In the genomic region with DNA sequence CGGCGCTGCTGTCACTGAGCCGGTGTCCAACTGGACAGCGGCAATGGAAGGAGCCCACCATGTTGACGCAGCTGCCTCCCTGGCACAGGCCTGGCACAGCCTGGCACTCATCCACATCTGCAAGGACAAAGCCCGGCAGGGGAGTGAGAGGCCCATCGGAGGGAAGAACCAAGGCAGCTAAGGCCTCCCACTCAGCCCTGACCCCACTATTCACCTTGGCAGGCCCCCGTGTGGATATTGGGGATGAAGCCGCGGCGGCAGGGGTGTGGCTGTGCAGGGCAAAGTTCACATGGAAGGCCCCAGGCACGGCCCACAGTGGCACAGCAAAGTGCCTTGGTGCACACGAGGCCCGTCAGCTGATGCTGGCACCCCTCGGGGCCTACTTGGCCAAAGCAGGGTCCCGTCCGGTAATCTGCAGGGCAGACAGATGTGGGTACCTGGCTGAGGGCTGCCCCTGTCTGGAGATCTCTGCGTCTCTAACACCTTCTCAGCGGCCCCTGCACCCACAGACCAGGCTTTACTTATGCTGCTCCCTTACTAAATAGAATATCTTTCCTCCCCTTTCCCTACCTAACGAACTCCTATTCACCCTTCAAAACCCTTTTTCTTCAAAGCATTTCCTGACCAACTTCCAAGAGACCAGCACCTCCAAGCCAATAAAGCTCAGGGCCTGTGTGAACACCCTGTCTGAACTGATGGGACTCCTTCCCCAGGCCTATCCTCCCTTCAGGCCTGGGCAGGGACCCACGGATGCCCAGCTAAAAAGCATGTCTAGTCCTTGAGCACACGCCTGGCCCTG, we compare ENCODE assay signal across 1 cellular context.
TF ChIP-seq lines count a peak whose summit lies in the region.

No MANE protein-coding gene starts in this region.

TF ChIP-seq in HepG2, 621 proteins besides CTCF, POLR2A, EP300 and RAD21 (continued from another document and continues in another):
- TF ChIP-seq, protein P1, sequence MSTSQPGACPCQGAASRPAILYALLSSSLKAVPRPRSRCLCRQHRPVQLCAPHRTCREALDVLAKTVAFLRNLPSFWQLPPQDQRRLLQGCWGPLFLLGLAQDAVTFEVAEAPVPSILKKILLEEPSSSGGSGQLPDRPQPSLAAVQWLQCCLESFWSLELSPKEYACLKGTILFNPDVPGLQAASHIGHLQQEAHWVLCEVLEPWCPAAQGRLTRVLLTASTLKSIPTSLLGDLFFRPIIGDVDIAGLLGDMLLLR (CRISPR knock-in tag; IDR thresholded peaks at IDR 0.05), result no peak
- TF ChIP-seq, protein P2, sequence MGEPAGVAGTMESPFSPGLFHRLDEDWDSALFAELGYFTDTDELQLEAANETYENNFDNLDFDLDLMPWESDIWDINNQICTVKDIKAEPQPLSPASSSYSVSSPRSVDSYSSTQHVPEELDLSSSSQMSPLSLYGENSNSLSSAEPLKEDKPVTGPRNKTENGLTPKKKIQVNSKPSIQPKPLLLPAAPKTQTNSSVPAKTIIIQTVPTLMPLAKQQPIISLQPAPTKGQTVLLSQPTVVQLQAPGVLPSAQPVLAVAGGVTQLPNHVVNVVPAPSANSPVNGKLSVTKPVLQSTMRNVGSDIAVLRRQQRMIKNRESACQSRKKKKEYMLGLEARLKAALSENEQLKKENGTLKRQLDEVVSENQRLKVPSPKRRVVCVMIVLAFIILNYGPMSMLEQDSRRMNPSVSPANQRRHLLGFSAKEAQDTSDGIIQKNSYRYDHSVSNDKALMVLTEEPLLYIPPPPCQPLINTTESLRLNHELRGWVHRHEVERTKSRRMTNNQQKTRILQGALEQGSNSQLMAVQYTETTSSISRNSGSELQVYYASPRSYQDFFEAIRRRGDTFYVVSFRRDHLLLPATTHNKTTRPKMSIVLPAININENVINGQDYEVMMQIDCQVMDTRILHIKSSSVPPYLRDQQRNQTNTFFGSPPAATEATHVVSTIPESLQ (CRISPR knock-in tag; conservative IDR thresholded peaks at IDR 0.05), result no peak
- TF ChIP-seq, protein P3, sequence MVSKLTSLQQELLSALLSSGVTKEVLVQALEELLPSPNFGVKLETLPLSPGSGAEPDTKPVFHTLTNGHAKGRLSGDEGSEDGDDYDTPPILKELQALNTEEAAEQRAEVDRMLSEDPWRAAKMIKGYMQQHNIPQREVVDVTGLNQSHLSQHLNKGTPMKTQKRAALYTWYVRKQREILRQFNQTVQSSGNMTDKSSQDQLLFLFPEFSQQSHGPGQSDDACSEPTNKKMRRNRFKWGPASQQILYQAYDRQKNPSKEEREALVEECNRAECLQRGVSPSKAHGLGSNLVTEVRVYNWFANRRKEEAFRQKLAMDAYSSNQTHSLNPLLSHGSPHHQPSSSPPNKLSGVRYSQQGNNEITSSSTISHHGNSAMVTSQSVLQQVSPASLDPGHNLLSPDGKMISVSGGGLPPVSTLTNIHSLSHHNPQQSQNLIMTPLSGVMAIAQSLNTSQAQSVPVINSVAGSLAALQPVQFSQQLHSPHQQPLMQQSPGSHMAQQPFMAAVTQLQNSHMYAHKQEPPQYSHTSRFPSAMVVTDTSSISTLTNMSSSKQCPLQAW (CRISPR knock-in tag; IDR thresholded peaks at IDR 0.05), result no peak
- TF ChIP-seq ZNF788 (CRISPR knock-in tag; IDR thresholded peaks at IDR 0.05; ENCODE audit: borderline replicate concordance) (no peak), XBP1 (CRISPR knock-in tag; IDR thresholded peaks at IDR 0.05) (no peak), ZNF460 (CRISPR knock-in tag; IDR thresholded peaks at IDR 0.05; ENCODE audit: borderline replicate concordance) (0 out of 2 replicates have a peak, but pooled peaks have one; percentile 20), CC2D1A (CRISPR knock-in tag; IDR thresholded peaks at IDR 0.05) (no peak), ZNF746 (CRISPR knock-in tag; IDR thresholded peaks at IDR 0.05) (0 out of 2 replicates have a peak, but pooled peaks have one; percentile 33), YY1 (IDR thresholded peaks at IDR 0.05; ENCODE audit: insufficient read depth, insufficient replicate concordance, low read depth, low read length) (no peak), ADNP (CRISPR knock-in tag; IDR thresholded peaks at IDR 0.05) (peak; percentile 75), ZFYVE20 (CRISPR knock-in tag; IDR thresholded peaks at IDR 0.05; ENCODE audit: borderline replicate concordance, low read depth) (no peak), ZNF772 (CRISPR knock-in tag; IDR thresholded peaks at IDR 0.05) (no peak), GATAD1 (CRISPR knock-in tag; IDR thresholded peaks at IDR 0.05) (no peak), ZNF550 (CRISPR knock-in tag; IDR thresholded peaks at IDR 0.05; ENCODE audit: borderline replicate concordance) (no peak), EHMT2 (IDR thresholded peaks at IDR 0.05; ENCODE audit: borderline replicate concordance, low read depth, low read length) (no peak), ZNF274 (CRISPR knock-in tag; IDR thresholded peaks at IDR 0.05) (no peak), ZNF484 (CRISPR knock-in tag; IDR thresholded peaks at IDR 0.05; ENCODE audit: borderline replicate concordance, low read depth) (no peak), CHD2 (IDR thresholded peaks at IDR 0.05; ENCODE audit: low read depth, low read length) (no peak), ATF1 (CRISPR knock-in tag; IDR thresholded peaks at IDR 0.05) (no peak), ISX (CRISPR knock-in tag; conservative IDR thresholded peaks at IDR 0.05) (no peak), BRD4 (CRISPR knock-in tag; IDR thresholded peaks at IDR 0.05) (0 out of 2 replicates have a peak, but pooled peaks have one; percentile 29), HNRNPUL1 (IDR thresholded peaks at IDR 0.05; ENCODE audit: low read depth, low read length) (no peak), RARA (CRISPR knock-in tag; IDR thresholded peaks at IDR 0.05) (0 out of 2 replicates have a peak, but pooled peaks have one; percentile 7), IKZF1 (IDR thresholded peaks at IDR 0.05) (no peak), NRL (CRISPR knock-in tag; IDR thresholded peaks at IDR 0.05; ENCODE audit: borderline replicate concordance) (peak; percentile 78; the same call in 1 of the 2 replicates), ZNF557 (CRISPR knock-in tag; IDR thresholded peaks at IDR 0.05) (no peak), ZNF841 (CRISPR knock-in tag; IDR thresholded peaks at IDR 0.05; ENCODE audit: borderline replicate concordance) (no peak), AGO2 (optimal IDR thresholded peaks at IDR 0.05; ENCODE audit: low read depth, low read length) (no peak), SALL1 (CRISPR knock-in tag; IDR thresholded peaks at IDR 0.05) (peak; percentile 43; the same call in 1 of the 2 replicates), ZNF101 (CRISPR knock-in tag; IDR thresholded peaks at IDR 0.05; ENCODE audit: borderline replicate concordance, low read depth) (no peak)
- TF ChIP-seq, protein P4, sequence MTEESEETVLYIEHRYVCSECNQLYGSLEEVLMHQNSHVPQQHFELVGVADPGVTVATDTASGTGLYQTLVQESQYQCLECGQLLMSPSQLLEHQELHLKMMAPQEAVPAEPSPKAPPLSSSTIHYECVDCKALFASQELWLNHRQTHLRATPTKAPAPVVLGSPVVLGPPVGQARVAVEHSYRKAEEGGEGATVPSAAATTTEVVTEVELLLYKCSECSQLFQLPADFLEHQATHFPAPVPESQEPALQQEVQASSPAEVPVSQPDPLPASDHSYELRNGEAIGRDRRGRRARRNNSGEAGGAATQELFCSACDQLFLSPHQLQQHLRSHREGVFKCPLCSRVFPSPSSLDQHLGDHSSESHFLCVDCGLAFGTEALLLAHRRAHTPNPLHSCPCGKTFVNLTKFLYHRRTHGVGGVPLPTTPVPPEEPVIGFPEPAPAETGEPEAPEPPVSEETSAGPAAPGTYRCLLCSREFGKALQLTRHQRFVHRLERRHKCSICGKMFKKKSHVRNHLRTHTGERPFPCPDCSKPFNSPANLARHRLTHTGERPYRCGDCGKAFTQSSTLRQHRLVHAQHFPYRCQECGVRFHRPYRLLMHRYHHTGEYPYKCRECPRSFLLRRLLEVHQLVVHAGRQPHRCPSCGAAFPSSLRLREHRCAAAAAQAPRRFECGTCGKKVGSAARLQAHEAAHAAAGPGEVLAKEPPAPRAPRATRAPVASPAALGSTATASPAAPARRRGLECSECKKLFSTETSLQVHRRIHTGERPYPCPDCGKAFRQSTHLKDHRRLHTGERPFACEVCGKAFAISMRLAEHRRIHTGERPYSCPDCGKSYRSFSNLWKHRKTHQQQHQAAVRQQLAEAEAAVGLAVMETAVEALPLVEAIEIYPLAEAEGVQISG (CRISPR knock-in tag; IDR thresholded peaks at IDR 0.05), result peak; percentile 24; the same call in 1 of the 2 replicates
- TF ChIP-seq, protein P5, sequence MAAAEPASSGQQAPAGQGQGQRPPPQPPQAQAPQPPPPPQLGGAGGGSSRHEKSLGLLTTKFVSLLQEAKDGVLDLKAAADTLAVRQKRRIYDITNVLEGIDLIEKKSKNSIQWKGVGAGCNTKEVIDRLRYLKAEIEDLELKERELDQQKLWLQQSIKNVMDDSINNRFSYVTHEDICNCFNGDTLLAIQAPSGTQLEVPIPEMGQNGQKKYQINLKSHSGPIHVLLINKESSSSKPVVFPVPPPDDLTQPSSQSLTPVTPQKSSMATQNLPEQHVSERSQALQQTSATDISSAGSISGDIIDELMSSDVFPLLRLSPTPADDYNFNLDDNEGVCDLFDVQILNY (CRISPR knock-in tag; conservative IDR thresholded peaks at IDR 0.05), result no peak
- TF ChIP-seq, protein P6, sequence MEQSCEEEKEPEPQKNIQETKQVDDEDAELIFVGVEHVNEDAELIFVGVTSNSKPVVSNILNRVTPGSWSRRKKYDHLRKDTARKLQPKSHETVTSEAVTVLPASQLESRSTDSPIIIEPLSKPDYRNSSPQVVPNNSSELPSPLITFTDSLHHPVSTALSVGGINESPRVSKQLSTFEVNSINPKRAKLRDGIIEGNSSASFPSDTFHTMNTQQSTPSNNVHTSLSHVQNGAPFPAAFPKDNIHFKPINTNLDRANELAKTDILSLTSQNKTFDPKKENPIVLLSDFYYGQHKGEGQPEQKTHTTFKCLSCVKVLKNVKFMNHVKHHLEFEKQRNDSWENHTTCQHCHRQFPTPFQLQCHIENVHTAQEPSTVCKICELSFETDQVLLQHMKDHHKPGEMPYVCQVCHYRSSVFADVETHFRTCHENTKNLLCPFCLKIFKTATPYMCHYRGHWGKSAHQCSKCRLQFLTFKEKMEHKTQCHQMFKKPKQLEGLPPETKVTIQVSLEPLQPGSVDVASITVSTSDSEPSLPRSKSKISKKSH (CRISPR knock-in tag; IDR thresholded peaks at IDR 0.05; ENCODE audit: borderline replicate concordance), result 0 out of 2 replicates have a peak, but pooled peaks have one; percentile 67
- TF ChIP-seq, protein P7, sequence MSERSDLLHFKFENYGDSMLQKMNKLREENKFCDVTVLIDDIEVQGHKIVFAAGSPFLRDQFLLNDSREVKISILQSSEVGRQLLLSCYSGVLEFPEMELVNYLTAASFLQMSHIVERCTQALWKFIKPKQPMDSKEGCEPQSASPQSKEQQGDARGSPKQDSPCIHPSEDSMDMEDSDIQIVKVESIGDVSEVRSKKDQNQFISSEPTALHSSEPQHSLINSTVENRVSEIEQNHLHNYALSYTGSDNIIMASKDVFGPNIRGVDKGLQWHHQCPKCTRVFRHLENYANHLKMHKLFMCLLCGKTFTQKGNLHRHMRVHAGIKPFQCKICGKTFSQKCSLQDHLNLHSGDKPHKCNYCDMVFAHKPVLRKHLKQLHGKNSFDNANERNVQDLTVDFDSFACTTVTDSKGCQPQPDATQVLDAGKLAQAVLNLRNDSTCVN (CRISPR knock-in tag; IDR thresholded peaks at IDR 0.05; ENCODE audit: borderline replicate concordance), result no peak
- TF ChIP-seq, protein P8, sequence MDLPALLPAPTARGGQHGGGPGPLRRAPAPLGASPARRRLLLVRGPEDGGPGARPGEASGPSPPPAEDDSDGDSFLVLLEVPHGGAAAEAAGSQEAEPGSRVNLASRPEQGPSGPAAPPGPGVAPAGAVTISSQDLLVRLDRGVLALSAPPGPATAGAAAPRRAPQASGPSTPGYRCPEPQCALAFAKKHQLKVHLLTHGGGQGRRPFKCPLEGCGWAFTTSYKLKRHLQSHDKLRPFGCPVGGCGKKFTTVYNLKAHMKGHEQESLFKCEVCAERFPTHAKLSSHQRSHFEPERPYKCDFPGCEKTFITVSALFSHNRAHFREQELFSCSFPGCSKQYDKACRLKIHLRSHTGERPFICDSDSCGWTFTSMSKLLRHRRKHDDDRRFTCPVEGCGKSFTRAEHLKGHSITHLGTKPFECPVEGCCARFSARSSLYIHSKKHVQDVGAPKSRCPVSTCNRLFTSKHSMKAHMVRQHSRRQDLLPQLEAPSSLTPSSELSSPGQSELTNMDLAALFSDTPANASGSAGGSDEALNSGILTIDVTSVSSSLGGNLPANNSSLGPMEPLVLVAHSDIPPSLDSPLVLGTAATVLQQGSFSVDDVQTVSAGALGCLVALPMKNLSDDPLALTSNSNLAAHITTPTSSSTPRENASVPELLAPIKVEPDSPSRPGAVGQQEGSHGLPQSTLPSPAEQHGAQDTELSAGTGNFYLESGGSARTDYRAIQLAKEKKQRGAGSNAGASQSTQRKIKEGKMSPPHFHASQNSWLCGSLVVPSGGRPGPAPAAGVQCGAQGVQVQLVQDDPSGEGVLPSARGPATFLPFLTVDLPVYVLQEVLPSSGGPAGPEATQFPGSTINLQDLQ (CRISPR knock-in tag; IDR thresholded peaks at IDR 0.05), result no peak
- TF ChIP-seq, protein P9, sequence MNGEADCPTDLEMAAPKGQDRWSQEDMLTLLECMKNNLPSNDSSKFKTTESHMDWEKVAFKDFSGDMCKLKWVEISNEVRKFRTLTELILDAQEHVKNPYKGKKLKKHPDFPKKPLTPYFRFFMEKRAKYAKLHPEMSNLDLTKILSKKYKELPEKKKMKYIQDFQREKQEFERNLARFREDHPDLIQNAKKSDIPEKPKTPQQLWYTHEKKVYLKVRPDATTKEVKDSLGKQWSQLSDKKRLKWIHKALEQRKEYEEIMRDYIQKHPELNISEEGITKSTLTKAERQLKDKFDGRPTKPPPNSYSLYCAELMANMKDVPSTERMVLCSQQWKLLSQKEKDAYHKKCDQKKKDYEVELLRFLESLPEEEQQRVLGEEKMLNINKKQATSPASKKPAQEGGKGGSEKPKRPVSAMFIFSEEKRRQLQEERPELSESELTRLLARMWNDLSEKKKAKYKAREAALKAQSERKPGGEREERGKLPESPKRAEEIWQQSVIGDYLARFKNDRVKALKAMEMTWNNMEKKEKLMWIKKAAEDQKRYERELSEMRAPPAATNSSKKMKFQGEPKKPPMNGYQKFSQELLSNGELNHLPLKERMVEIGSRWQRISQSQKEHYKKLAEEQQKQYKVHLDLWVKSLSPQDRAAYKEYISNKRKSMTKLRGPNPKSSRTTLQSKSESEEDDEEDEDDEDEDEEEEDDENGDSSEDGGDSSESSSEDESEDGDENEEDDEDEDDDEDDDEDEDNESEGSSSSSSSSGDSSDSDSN (CRISPR knock-in tag; IDR thresholded peaks at IDR 0.05), result 0 out of 2 replicates have a peak, but pooled peaks have one; percentile 18
- TF ChIP-seq, protein P10, sequence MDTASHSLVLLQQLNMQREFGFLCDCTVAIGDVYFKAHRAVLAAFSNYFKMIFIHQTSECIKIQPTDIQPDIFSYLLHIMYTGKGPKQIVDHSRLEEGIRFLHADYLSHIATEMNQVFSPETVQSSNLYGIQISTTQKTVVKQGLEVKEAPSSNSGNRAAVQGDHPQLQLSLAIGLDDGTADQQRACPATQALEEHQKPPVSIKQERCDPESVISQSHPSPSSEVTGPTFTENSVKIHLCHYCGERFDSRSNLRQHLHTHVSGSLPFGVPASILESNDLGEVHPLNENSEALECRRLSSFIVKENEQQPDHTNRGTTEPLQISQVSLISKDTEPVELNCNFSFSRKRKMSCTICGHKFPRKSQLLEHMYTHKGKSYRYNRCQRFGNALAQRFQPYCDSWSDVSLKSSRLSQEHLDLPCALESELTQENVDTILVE (CRISPR knock-in tag; IDR thresholded peaks at IDR 0.05), result no peak
- TF ChIP-seq, protein P11, sequence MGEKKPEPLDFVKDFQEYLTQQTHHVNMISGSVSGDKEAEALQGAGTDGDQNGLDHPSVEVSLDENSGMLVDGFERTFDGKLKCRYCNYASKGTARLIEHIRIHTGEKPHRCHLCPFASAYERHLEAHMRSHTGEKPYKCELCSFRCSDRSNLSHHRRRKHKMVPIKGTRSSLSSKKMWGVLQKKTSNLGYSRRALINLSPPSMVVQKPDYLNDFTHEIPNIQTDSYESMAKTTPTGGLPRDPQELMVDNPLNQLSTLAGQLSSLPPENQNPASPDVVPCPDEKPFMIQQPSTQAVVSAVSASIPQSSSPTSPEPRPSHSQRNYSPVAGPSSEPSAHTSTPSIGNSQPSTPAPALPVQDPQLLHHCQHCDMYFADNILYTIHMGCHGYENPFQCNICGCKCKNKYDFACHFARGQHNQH (CRISPR knock-in tag; IDR thresholded peaks at IDR 0.05), result no peak
